Comparison of ENCODE assay signal across 1 cellular context in genomic region chr18:8991131-8991530, GRCh38.
TF ChIP-seq lines count a peak whose summit lies in the region.

No MANE protein-coding gene starts in this region.

TF ChIP-seq in HepG2, 621 proteins besides CTCF, POLR2A, EP300 and RAD21:
- TF ChIP-seq TGIF2 (CRISPR knock-in tag; IDR thresholded peaks at IDR 0.05) = no peak
